Comparison of ENCODE assay signal across 17 cellular contexts in the genomic region with DNA sequence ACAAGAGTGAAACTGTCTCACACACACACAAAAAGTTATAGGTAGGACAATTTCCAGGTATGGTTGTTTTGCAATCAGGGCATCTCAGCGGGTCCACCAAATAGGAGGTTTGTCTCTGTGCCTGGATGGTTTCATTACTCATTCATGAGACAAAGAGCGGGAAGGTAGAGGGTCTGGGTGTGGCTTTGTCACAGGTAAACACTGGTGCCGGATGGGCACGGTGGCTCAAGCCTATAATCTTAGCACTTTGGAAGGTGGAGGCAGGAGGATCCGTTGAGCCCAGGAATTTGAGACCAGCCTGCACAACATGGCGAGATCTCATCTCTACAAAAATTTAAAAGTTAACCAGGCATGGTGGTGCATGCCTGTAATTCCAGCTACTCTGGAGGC. TPM values are rescaled to one million over a fixed set of nuclear protein-coding genes. Genes with fewer than 3 reads are reported as not detected.
"Had no signal": no experiment of that assay in that cellular context is flagged by ENCODE, and none has a peak within 500 bp of the region (broad histone marks: within the 10 kb centered on the region; RNA-seq: fewer than 3 reads in every experiment).

No MANE protein-coding gene starts in this region.

- DNase-seq: activated CD4-positive, alpha-beta T cell treated with anti-CD3 and anti-CD28 coated beads, Interleukin-2, amount 10 ng/mL, durations not matched to agents 7 days and 5 days; activated gamma-delta T cell treated with Interleukin-2 at 50 U/mL for 16 hours; activated naive CD8-positive, alpha-beta T cell treated with anti-CD3 and anti-CD28 coated beads for 36 hours; amygdala; body of pancreas; foreskin melanocyte; kidney glomerular epithelial cell; nephron progenitor cell; occipital lobe; psoas muscle; right lobe of liver had no signal

- ATAC-seq: body of pancreas; psoas muscle; right lobe of liver; stimulated activated effector memory CD8-positive, alpha-beta T cell treated with anti-CD3 and anti-CD28 coated beads, Interleukin-12 subunit alpha, Interleukin-12 subunit beta, amount 100 ng/mL, for 72 hours had no signal

- H3K9me3 ChIP-seq: body of pancreas, psoas muscle, right lobe of liver, thoracic aorta had no signal

- H3K36me3 Mint-ChIP-seq: activated naive CD8-positive, alpha-beta T cell treated with anti-CD3 and anti-CD28 coated beads for 36 hours; stimulated activated effector memory CD8-positive, alpha-beta T cell treated with anti-CD3 and anti-CD28 coated beads, Interleukin-12 subunit alpha, Interleukin-12 subunit beta, amount 100 ng/mL, for 72 hours had no signal

- H3K27me3 ChIP-seq: body of pancreas, right lobe of liver had no signal

- H3K27ac Mint-ChIP-seq: activated CD4-positive, alpha-beta T cell treated with anti-CD3 and anti-CD28 coated beads, Interleukin-2, amount 10 ng/mL, durations not matched to agents 7 days and 5 days; activated naive CD8-positive, alpha-beta T cell treated with anti-CD3 and anti-CD28 coated beads for 36 hours; nephron progenitor cell; T-helper 2 cell treated with Interferon-gamma antibody and Interleukin-4, amounts not matched to agents 5 μg/mL and 100 μg/mL, for 36 hours had no signal

- H3K27me3 Mint-ChIP-seq: activated CD4-positive, alpha-beta T cell treated with anti-CD3 and anti-CD28 coated beads, Interleukin-2, amount 10 ng/mL, durations not matched to agents 7 days and 5 days; activated naive CD8-positive, alpha-beta T cell treated with anti-CD3 and anti-CD28 coated beads for 36 hours; central memory CD8-positive, alpha-beta T cell had no signal

- H3K36me3 ChIP-seq: right lobe of liver, thoracic aorta had no signal

- H3K4me1 Mint-ChIP-seq: activated CD4-positive, alpha-beta T cell treated with anti-CD3 and anti-CD28 coated beads, Interleukin-2, amount 10 ng/mL, durations not matched to agents 7 days and 5 days; activated naive CD8-positive, alpha-beta T cell treated with anti-CD3 and anti-CD28 coated beads for 36 hours; central memory CD8-positive, alpha-beta T cell; stimulated activated effector memory CD8-positive, alpha-beta T cell treated with anti-CD3 and anti-CD28 coated beads, Interleukin-12 subunit alpha, Interleukin-12 subunit beta, amount 100 ng/mL, for 72 hours had no signal

- H3K27ac ChIP-seq: body of pancreas, coronary artery, psoas muscle, right lobe of liver, thoracic aorta had no signal

- H3K9me3 Mint-ChIP-seq: activated CD4-positive, alpha-beta T cell treated with anti-CD3 and anti-CD28 coated beads, Interleukin-2, amount 10 ng/mL, durations not matched to agents 7 days and 5 days; activated naive CD8-positive, alpha-beta T cell treated with anti-CD3 and anti-CD28 coated beads for 36 hours; central memory CD8-positive, alpha-beta T cell; nephron progenitor cell; stimulated activated effector memory CD8-positive, alpha-beta T cell treated with anti-CD3 and anti-CD28 coated beads, Interleukin-12 subunit alpha, Interleukin-12 subunit beta, amount 100 ng/mL, for 72 hours; T-helper 2 cell treated with Interferon-gamma antibody and Interleukin-4, amounts not matched to agents 5 μg/mL and 100 μg/mL, for 36 hours had no signal

- H3K4me3 Mint-ChIP-seq: activated CD4-positive, alpha-beta T cell treated with anti-CD3 and anti-CD28 coated beads, Interleukin-2, amount 10 ng/mL, durations not matched to agents 7 days and 5 days; activated naive CD8-positive, alpha-beta T cell treated with anti-CD3 and anti-CD28 coated beads for 36 hours; central memory CD8-positive, alpha-beta T cell; nephron progenitor cell; stimulated activated effector memory CD8-positive, alpha-beta T cell treated with anti-CD3 and anti-CD28 coated beads, Interleukin-12 subunit alpha, Interleukin-12 subunit beta, amount 100 ng/mL, for 72 hours; T-helper 2 cell treated with Interferon-gamma antibody and Interleukin-4, amounts not matched to agents 5 μg/mL and 100 μg/mL, for 36 hours had no signal

- H3K4me3 ChIP-seq: body of pancreas, coronary artery, psoas muscle, right lobe of liver, thoracic aorta had no signal

RNA-seq across cellular contexts. Expression of gene ERVH48-1, which starts 16.3 kb away (rescaled TPM):
- total RNA-seq: occipital lobe, psoas muscle, thoracic aorta, urinary bladder had no signal
- polyA plus RNA-seq: urinary bladder had no signal
